Comparison of ENCODE assay signal across 10 cellular contexts in the genomic region with DNA sequence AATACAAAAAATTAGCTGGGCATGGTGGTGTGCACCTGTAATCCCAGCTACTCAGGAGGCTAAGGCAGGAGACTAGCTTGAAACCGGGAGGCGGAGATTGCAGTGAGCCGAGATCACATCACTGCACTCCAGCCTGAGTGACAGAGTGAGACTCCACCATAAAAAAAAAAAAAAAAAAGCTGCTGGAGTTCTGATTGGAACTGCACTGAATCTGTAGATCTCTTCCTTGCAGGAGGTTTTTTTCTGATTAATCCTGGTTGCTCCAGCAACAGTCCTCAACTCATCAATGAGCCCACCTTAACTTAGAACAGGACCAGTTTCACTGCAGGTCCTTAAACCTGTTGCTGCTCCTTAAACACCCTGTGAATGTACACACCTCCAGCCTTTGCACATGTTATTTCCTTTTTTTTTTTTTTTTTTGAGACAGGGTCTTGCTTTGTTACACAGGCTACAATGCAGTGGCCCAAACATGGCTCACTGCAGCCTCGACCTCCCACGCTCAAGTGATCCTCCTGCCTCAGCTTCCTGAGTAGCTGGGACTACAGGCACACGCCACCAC. TPM values are rescaled to one million over a fixed set of nuclear protein-coding genes. Genes with fewer than 3 reads are reported as not detected.
DNase-seq lines count a peak whose midpoint lies in the region; ATAC-seq and TF ChIP-seq lines count a peak whose summit lies in the region.
"Had no signal": no experiment of that assay in that cellular context is flagged by ENCODE, and none has a peak within 500 bp of the region (broad histone marks: within the 10 kb centered on the region; RNA-seq: fewer than 3 reads in every experiment).

No MANE protein-coding gene starts in this region.

- H3K23me2 ChIP-seq in H9 (ENCODE audit: insufficient read length, low read depth, low read length, poor library complexity, severe bottlenecking): peaks cover 6% of the 10 kb centered on the region

- CTCF ChIA-PET in CD4-positive, alpha-beta T cell (lab: Charles Lee): interaction anchor here (0.6 to 0.7 kb wide), 2 partner anchors 30 to 1095 kb away, joined by 3 read pairs; no protein-coding TSS in a partner anchor
- CTCF ChIA-PET in activated CD4-positive, alpha-beta memory T cell treated with anti-CD3 and anti-CD28 coated beads, Interleukin-2, amount 10 ng/mL, durations not matched to agents 7 days and 5 days (lab: Charles Lee): interaction anchor here (0.7 to 1.9 kb wide), 6 partner anchors 10 to 465 kb away, joined by 3 to 7 read pairs (median 5); partner anchors contain the start of genes ACLY, DNAJC7, P3H4 and STAT3

- no peak overlapping the region for H3K27ac ChIP-seq in CD4-positive, alpha-beta T cell (ENCODE audit: low read depth, low read length)
- H3K27ac ChIP-seq in H9 (ENCODE audit: insufficient read length, low read depth, low read length): no peak overlapping the region

- no peak overlapping the region for H3K4me3 Mint-ChIP-seq in CD4-positive, alpha-beta T cell
- H3K4me3 Mint-ChIP-seq in H9: peak overlapping the region; percentile 76 to 93; a peak in 4 of 5 replicates
- H3K4me3 Mint-ChIP-seq in activated CD4-positive, alpha-beta memory T cell treated with anti-CD3 and anti-CD28 coated beads, Interleukin-2, amount 10 ng/mL, durations not matched to agents 7 days and 5 days: peak overlapping the region; percentile 95
- H3K4me3 Mint-ChIP-seq in naive thymus-derived CD8-positive, alpha-beta T cell: peak overlapping the region in 9 of 10 donors; percentile 13 to 98 (median 96)

- H3K18ac ChIP-seq in H9 (ENCODE audit: insufficient read length, low read depth, low read length): no peak overlapping the region

- H2AFZ ChIP-seq in H9 (ENCODE audit: low read length): no peak overlapping the region

- no peak overlapping the region for H2BK5ac ChIP-seq in H9 (ENCODE audit: insufficient read length, low read length)

- H3K4me1 Mint-ChIP-seq in CD4-positive, alpha-beta T cell (ENCODE audit: low read depth): peaks cover 19% of the 10 kb centered on the region
- H3K4me1 Mint-ChIP-seq in H9: peaks cover 13 to 18% of the 10 kb centered on the region in 2 experiments
- peaks cover 57% of the 10 kb centered on the region for H3K4me1 Mint-ChIP-seq in activated CD4-positive, alpha-beta memory T cell treated with anti-CD3 and anti-CD28 coated beads, Interleukin-2, amount 10 ng/mL, durations not matched to agents 7 days and 5 days
- H3K4me1 Mint-ChIP-seq in naive thymus-derived CD8-positive, alpha-beta T cell: peaks cover 14 to 28% (median 26%) of the 10 kb centered on the region in 4 donors

- H3K9ac ChIP-seq in H9 (ENCODE audit: extremely low read depth, insufficient read length, low read length): no peak overlapping the region

- H3K36me3 Mint-ChIP-seq in CD4-positive, alpha-beta T cell (ENCODE audit: low read depth): peaks cover 6% of the 10 kb centered on the region
- H3K36me3 Mint-ChIP-seq in H9 (ENCODE audit: insufficient read depth in 1 of 3, low read depth in 3 of 3): no peaks in the 10 kb centered on the region
- H3K36me3 Mint-ChIP-seq in activated CD4-positive, alpha-beta memory T cell treated with anti-CD3 and anti-CD28 coated beads, Interleukin-2, amount 10 ng/mL, durations not matched to agents 7 days and 5 days (ENCODE audit: low read depth): peaks cover 2% of the 10 kb centered on the region
- no peaks in the 10 kb centered on the region for H3K36me3 Mint-ChIP-seq in naive thymus-derived CD8-positive, alpha-beta T cell

- H4K5ac ChIP-seq in H9 (ENCODE audit: insufficient read length, low read depth, low read length): no peak overlapping the region

- in situ Hi-C loops in GM13976 (cut with MboI; ENCODE audit: low sequenced_read_pairs, unreplicated experiment): no loop called here

- no peak overlapping the region for H4K8ac ChIP-seq in H9 (replicated peaks; ENCODE audit: insufficient read length, low read depth, low read length)

- H3K27ac Mint-ChIP-seq in CD4-positive, alpha-beta T cell: peak overlapping the region; percentile 89
- H3K27ac Mint-ChIP-seq in H9: peak overlapping the region in 1 of 3 experiments; percentile 21; a peak in 2 of 7 replicates
- H3K27ac Mint-ChIP-seq in activated CD4-positive, alpha-beta memory T cell treated with anti-CD3 and anti-CD28 coated beads, Interleukin-2, amount 10 ng/mL, durations not matched to agents 7 days and 5 days: peak overlapping the region; percentile 96
- H3K27ac Mint-ChIP-seq in naive thymus-derived CD8-positive, alpha-beta T cell: peak overlapping the region in 8 of 10 donors; percentile 42 to 99 (median 98)

- H4K91ac ChIP-seq in H9 (ENCODE audit: insufficient read length, low read depth, low read length): no peak overlapping the region

- POLR2A ChIA-PET in CD4-positive, alpha-beta T cell (lab: Charles Lee): interaction anchor here (1.6 to 4.2 kb wide), 2 partner anchors 10 to 240 kb away, joined by 7 to 44 read pairs; partner anchors contain the start of genes ACLY and EIF1
- POLR2A ChIA-PET in activated CD4-positive, alpha-beta memory T cell treated with anti-CD3 and anti-CD28 coated beads, Interleukin-2, amount 10 ng/mL, durations not matched to agents 7 days and 5 days (lab: Charles Lee): interaction anchor here (2.2 to 7.9 kb wide), 4 partner anchors 10 to 88 kb away, joined by 10 to 108 read pairs (median 34); partner anchors contain the start of genes ACLY, CNP and DNAJC7
- POLR2A ChIA-PET in naive thymus-derived CD8-positive, alpha-beta T cell (lab: Charles Lee): interaction anchor here (0.6 to 2.8 kb wide), 8 partner anchors 7 to 241 kb away, joined by 3 to 37 read pairs (median 4); partner anchors contain the start of genes ACLY, CNP and NKIRAS2

- H2BK12ac ChIP-seq in H9 (ENCODE audit: insufficient read length, low read depth, low read length): no peak overlapping the region

- H3K23ac ChIP-seq in H9 (ENCODE audit: insufficient read length, low read depth, low read length): no peak overlapping the region

- H3K79me1 ChIP-seq in H9 (ENCODE audit: insufficient read depth, low read depth, low read length, poor library complexity, severe bottlenecking): no peaks in the 10 kb centered on the region

- no peak for TF ChIP-seq CTCF in CD4-positive, alpha-beta T cell (IDR thresholded peaks at IDR 0.05)
- no peak for TF ChIP-seq CTCF in H9 (conservative IDR thresholded peaks at IDR 0.05)
- TF ChIP-seq CTCF in GM13976 (IDR thresholded peaks at IDR 0.05; ENCODE audit: borderline replicate concordance, control extremely low read depth, extremely low read depth, insufficient read depth, missing control alignments): no peak

- H2BK20ac ChIP-seq in H9 (ENCODE audit: low read depth, low read length, poor library complexity, severe bottlenecking): no peak overlapping the region

- H3T11ph ChIP-seq in H9 (ENCODE audit: low read length): no peak overlapping the region

- no peak overlapping the region for H3K56ac ChIP-seq in H9 (ENCODE audit: insufficient read length, low read depth, low read length)

- peak overlapping the region; percentile 86 for H3K4me2 ChIP-seq in H9 (ENCODE audit: insufficient read depth, insufficient read length, low read length)

- WGBS in H9 (ENCODE audit: extremely low coverage, insufficient read length, low lambda C conversion rate): no CpG with 5 or more reads among the region's 6 CpGs

- no peak overlapping the region for H2AK5ac ChIP-seq in H9 (ENCODE audit: insufficient read length, low read length)

- H3K79me2 ChIP-seq in H9 (ENCODE audit: insufficient read depth, low read length): peaks cover 2% of the 10 kb centered on the region; the same call in 1 of the 2 replicates

- no peaks in the 10 kb centered on the region for H3K27me3 ChIP-seq in CD4-positive, alpha-beta T cell (ENCODE audit: control insufficient read depth, insufficient read depth, low read length)
- H3K27me3 ChIP-seq in H9 (ENCODE audit: insufficient read depth, low read length): no peaks in the 10 kb centered on the region
- H3K27me3 ChIP-seq: left lung, ovary had no signal

- intact Hi-C loops in CD4-positive, alpha-beta T cell (cut with DNase I, micrococcal nuclease): no loop called here

- ATAC-seq in CD4-positive, alpha-beta T cell (ENCODE audit: poor library complexity): no peak
- no peak for ATAC-seq in naive thymus-derived CD8-positive, alpha-beta T cell
- ATAC-seq in HG02981 (IDR thresholded peaks at IDR 0.05; ENCODE audit: unreplicated experiment): no peak
- ATAC-seq in HG03039 (IDR thresholded peaks at IDR 0.05; ENCODE audit: unreplicated experiment): no peak
- ATAC-seq: left lung had no signal

- no peaks in the 10 kb centered on the region for H4K20me1 ChIP-seq in H9 (ENCODE audit: control insufficient read depth, insufficient read depth, insufficient read length)

- H3K4me1 ChIP-seq in H9 (ENCODE audit: insufficient read depth, low read length): no peaks in the 10 kb centered on the region

- DNase-seq in CD4-positive, alpha-beta T cell: no peak
- DNase-seq in H9 (no peak), GM13976 (ENCODE audit: low spot score) (no peak)
- DNase-seq in activated CD4-positive, alpha-beta memory T cell treated with anti-CD3 and anti-CD28 coated beads, Interleukin-2, amount 10 ng/mL, durations not matched to agents 7 days and 5 days: no peak
- DNase-seq in naive thymus-derived CD8-positive, alpha-beta T cell: no peak
- DNase-seq: NCI-H2227 treated with DMSO at 0.1 percent for 48 hours, ovary had no signal

- no peaks in the 10 kb centered on the region for H3K9me3 Mint-ChIP-seq in CD4-positive, alpha-beta T cell
- H3K9me3 Mint-ChIP-seq in H9: no peaks in the 10 kb centered on the region
- H3K9me3 Mint-ChIP-seq in activated CD4-positive, alpha-beta memory T cell treated with anti-CD3 and anti-CD28 coated beads, Interleukin-2, amount 10 ng/mL, durations not matched to agents 7 days and 5 days: no peaks in the 10 kb centered on the region
- H3K9me3 Mint-ChIP-seq in naive thymus-derived CD8-positive, alpha-beta T cell: no peaks in the 10 kb centered on the region

- no peak overlapping the region for H2BK120ac ChIP-seq in H9 (ENCODE audit: low read depth, low read length, poor library complexity, severe bottlenecking)

- H3K14ac ChIP-seq in H9 (ENCODE audit: insufficient read depth, low read length): no peak overlapping the region

- H2BK15ac ChIP-seq in H9 (ENCODE audit: low read depth, low read length): no peak overlapping the region

- no peaks in the 10 kb centered on the region for H3K9me3 ChIP-seq in CD4-positive, alpha-beta T cell (ENCODE audit: control insufficient read depth, low read length)
- H3K9me3 ChIP-seq in H9 (ENCODE audit: control insufficient read depth, low read depth, low read length): no peaks in the 10 kb centered on the region
- H3K9me3 ChIP-seq: left lung, ovary had no signal

- H3K27me3 Mint-ChIP-seq in CD4-positive, alpha-beta T cell: no peaks in the 10 kb centered on the region
- H3K27me3 Mint-ChIP-seq in H9 (ENCODE audit: low read depth): no peaks in the 10 kb centered on the region
- no peaks in the 10 kb centered on the region for H3K27me3 Mint-ChIP-seq in activated CD4-positive, alpha-beta memory T cell treated with anti-CD3 and anti-CD28 coated beads, Interleukin-2, amount 10 ng/mL, durations not matched to agents 7 days and 5 days
- H3K27me3 Mint-ChIP-seq in naive thymus-derived CD8-positive, alpha-beta T cell: no peaks in the 10 kb centered on the region

- H3K4ac ChIP-seq in H9 (ENCODE audit: low read depth, low read length): no peak overlapping the region

RNA-seq across cellular contexts. Expression of gene ODAD4, which starts 1.6 kb away (rescaled TPM):
- 1 to 10 TPM; 2.2 to 2.7 TPM for total RNA-seq in CD4-positive, alpha-beta T cell
- 1.3 and 2.1 TPM in 2 replicates for total RNA-seq in H9 (2021)
- 1 to 10 TPM; 1.7 to 2.0 TPM for total RNA-seq in activated CD4-positive, alpha-beta memory T cell treated with anti-CD3 and anti-CD28 coated beads, Interleukin-2, amount 10 ng/mL, durations not matched to agents 7 days and 5 days
- not detected for total RNA-seq in naive thymus-derived CD8-positive, alpha-beta T cell
- polyA plus RNA-seq in naive thymus-derived CD8-positive, alpha-beta T cell: under 1 TPM in 2 of 3 donors, not detected in 1; 0.08 to 0.09 TPM

RNA-seq across cellular contexts. Expression of gene ACLY, which starts 10.0 kb away (rescaled TPM):
- total RNA-seq in CD4-positive, alpha-beta T cell: 10 to 100 TPM; 25.9 to 28.3 TPM
- 279 and 289 TPM in 2 replicates for total RNA-seq in H9 (2021)
- total RNA-seq in activated CD4-positive, alpha-beta memory T cell treated with anti-CD3 and anti-CD28 coated beads, Interleukin-2, amount 10 ng/mL, durations not matched to agents 7 days and 5 days: 100 to 1,000 TPM; 177 to 183 TPM
- 10 to 100 TPM; 69.9 to 79.3 TPM for total RNA-seq in naive thymus-derived CD8-positive, alpha-beta T cell
- polyA plus RNA-seq in naive thymus-derived CD8-positive, alpha-beta T cell: 10 to 100 TPM; 42.7 to 61.3 (median 50.1) TPM

RNA-seq across cellular contexts. Expression of gene CNP, which starts 37.8 kb away (rescaled TPM):
- 10 to 100 TPM; 19.2 to 23.4 TPM for total RNA-seq in CD4-positive, alpha-beta T cell
- total RNA-seq in H9 (2021): 78.5 and 79.7 TPM in 2 replicates
- total RNA-seq in activated CD4-positive, alpha-beta memory T cell treated with anti-CD3 and anti-CD28 coated beads, Interleukin-2, amount 10 ng/mL, durations not matched to agents 7 days and 5 days: 10 to 100 TPM; 89.8 to 91.0 TPM
- 10 to 100 TPM; 30.6 to 34.1 TPM for total RNA-seq in naive thymus-derived CD8-positive, alpha-beta T cell
- 10 to 100 TPM; 27.0 to 33.6 (median 27.5) TPM for polyA plus RNA-seq in naive thymus-derived CD8-positive, alpha-beta T cell
